1 cellular context compared by ENCODE assay signal in genomic region chr19:1466018-1466460, GRCh38.
TF ChIP-seq lines count a peak whose summit lies in the region.

No MANE protein-coding gene starts in this region.

TF ChIP-seq in GM23338, 12 proteins besides CTCF, POLR2A, EP300 and RAD21:
- TF ChIP-seq POLR2AphosphoS5 (IDR thresholded peaks at IDR 0.05; ENCODE audit: low read depth) = no peak
- TF ChIP-seq REST (IDR thresholded peaks at IDR 0.05; ENCODE audit: unreplicated experiment) = no peak
- no peak for TF ChIP-seq EZH2 (IDR thresholded peaks at IDR 0.05; ENCODE audit: low read depth, unreplicated experiment)
- TF ChIP-seq EZH2phosphoT487 (IDR thresholded peaks at IDR 0.05; ENCODE audit: unreplicated experiment) = no peak
- no peak for TF ChIP-seq ZNF331 (CRISPR knock-in tag; IDR thresholded peaks at IDR 0.05; ENCODE audit: low read depth)
- no peak for TF ChIP-seq ZNF114 (CRISPR knock-in tag; IDR thresholded peaks at IDR 0.05)
- TF ChIP-seq ZNF462 (CRISPR knock-in tag; IDR thresholded peaks at IDR 0.05) = no peak
- TF ChIP-seq JUNB (IDR thresholded peaks at IDR 0.05; ENCODE audit: unreplicated experiment) = no peak
TF ChIP-seq in GM23338: peak in this region for 0.
